In the genomic region with DNA sequence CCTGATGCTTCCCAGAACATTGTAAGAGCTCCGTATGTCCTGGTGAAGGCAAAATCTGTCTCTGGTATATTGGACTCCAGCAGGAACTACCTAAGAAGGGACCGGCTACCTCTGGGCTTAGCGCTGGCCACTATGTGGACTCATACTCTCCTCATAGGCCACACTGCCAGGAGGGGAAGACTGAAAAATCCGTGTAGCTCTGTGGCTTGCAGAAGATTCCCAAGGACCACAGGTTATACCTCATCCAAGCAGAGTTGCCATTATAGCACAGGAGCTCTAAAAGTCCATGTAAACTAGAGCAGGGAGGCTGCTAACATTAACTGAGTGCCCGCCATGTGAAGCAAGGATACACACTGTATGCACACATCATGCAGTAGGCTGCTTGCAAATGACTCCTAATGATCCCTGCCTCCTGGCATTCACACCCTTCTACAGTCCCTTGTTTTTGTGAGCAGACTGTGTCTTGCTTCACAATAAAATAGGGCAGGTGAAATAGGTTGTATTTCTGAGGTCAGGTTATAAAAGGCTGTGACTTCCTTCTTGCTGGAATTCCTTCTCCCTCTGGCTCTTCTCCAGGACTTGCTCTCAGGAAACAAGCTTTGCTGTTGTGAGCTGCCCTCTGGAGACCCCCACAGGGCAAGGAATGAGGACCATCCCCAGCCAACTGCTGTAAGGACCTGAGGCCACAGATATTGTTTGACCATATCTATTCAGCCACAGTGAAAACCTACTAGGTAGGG, we compare ENCODE assay signal across 22 cellular contexts.
"Had no signal": no experiment of that assay in that cellular context is flagged by ENCODE, and none has a peak within 500 bp of the region (broad histone marks: within the 10 kb centered on the region; RNA-seq: fewer than 3 reads in every experiment).

No MANE protein-coding gene starts in this region.

- H3K27ac ChIP-seq: dorsolateral prefrontal cortex, epithelial cell of prostate, neutrophil, psoas muscle, sigmoid colon, spleen, testis, tibial artery, upper lobe of left lung had no signal

- ATAC-seq: esophagus mucosa; left lobe of liver; natural killer cell; psoas muscle; stimulated activated memory B cell treated with anti-CD40 and anti-IgM and Interleukin-4, amounts not matched to agents 10 μg/mL and 1 μg/mL and 100 μg/mL, for 72 hours; stimulated activated naive CD8-positive, alpha-beta T cell treated with anti-CD3 and anti-CD28 coated beads, Interleukin-15, Interleukin-2, amounts not matched to agents 100 U/mL and 50 U/mL, for 24 hours had no signal

- H3K4me3 ChIP-seq: dorsolateral prefrontal cortex, psoas muscle, sigmoid colon, spleen, testis, tibial artery, upper lobe of left lung had no signal

- H3K9me3 ChIP-seq: neutrophil, psoas muscle, sigmoid colon, spleen, testis, tibial artery, upper lobe of left lung had no signal

- H3K4me1 ChIP-seq: psoas muscle, sigmoid colon, spleen, testis, tibial artery, upper lobe of left lung had no signal

- H3K36me3 ChIP-seq: neutrophil, sigmoid colon, spleen, tibial artery, upper lobe of left lung had no signal

- DNase-seq: cerebellar nuclear complex; dorsolateral prefrontal cortex; effector CD4-positive, alpha-beta T cell; foreskin melanocyte; mesenchymal stem cell; midbrain; natural killer cell; psoas muscle; right cardiac atrium; sigmoid colon; spleen; stimulated activated CD4-positive, alpha-beta T cell treated with anti-CD3 and anti-CD28 coated beads, Interleukin-4, amount 100 ng/mL, for 4 hours; stimulated activated naive CD8-positive, alpha-beta T cell treated with anti-CD3 and anti-CD28 coated beads, Interleukin-15, Interleukin-2, amounts not matched to agents 100 U/mL and 50 U/mL, for 24 hours; substantia nigra; testis; tibial artery; upper lobe of left lung had no signal

- H3K27me3 ChIP-seq: sigmoid colon, testis, upper lobe of left lung had no signal
